In genomic region chr11:72719144-72719543, GRCh38 we compare ENCODE assay signal across 12 cellular contexts. TPM values are rescaled to one million over a fixed set of nuclear protein-coding genes. Genes with fewer than 3 reads are reported as not detected.
DNase-seq lines count a peak whose midpoint lies in the region; ATAC-seq and TF ChIP-seq lines count a peak whose summit lies in the region.
"Had no signal": no experiment of that assay in that cellular context is flagged by ENCODE, and none has a peak within 500 bp of the region (broad histone marks: within the 10 kb centered on the region; RNA-seq: fewer than 3 reads in every experiment).

No MANE protein-coding gene starts in this region.

- H3K36me3 ChIP-seq in mucosa of rectum (ENCODE audit: control insufficient read depth in 2 of 2, insufficient read depth in 2 of 2, low read length in 2 of 2), result peaks cover 6 to 25% of the 10 kb centered on the region in 2 donors
- H3K36me3 ChIP-seq: SJSA1 had no signal

- no peak for TF ChIP-seq CTCF in coronary artery (IDR thresholded peaks at IDR 0.05)

- H3K4me1 ChIP-seq in mucosa of rectum (ENCODE audit: control insufficient read depth in 2 of 2, insufficient read depth in 2 of 2, low read length in 2 of 2), result peaks cover 28 to 33% of the 10 kb centered on the region in 2 donors

- H3K27ac ChIP-seq in coronary artery (peak overlapping the region in 1 of 2 donors; percentile 83), mucosa of rectum (ENCODE audit: low read depth in 2 of 2, low read length in 2 of 2) (peak overlapping the region in 1 of 2 donors; percentile 12)
- H3K27ac ChIP-seq: SJSA1 had no signal

- H3K9ac ChIP-seq in mucosa of rectum (ENCODE audit: low read depth in 1 of 2, low read length in 2 of 2), result no peak overlapping the region

- H3K9me3 ChIP-seq in mucosa of rectum (ENCODE audit: control insufficient read depth in 2 of 2, low read length in 2 of 2), result no peaks in the 10 kb centered on the region
- H3K9me3 ChIP-seq: SJSA1 had no signal

- H3K27me3 ChIP-seq in mucosa of rectum (ENCODE audit: control insufficient read depth in 2 of 2, insufficient read depth in 2 of 2, low read length in 2 of 2), result no peaks in the 10 kb centered on the region
- H3K27me3 ChIP-seq: SJSA1 had no signal

- DNase-seq in CD1c-positive myeloid dendritic cell (ENCODE audit: extremely low spot score), result peak; percentile 41
- DNase-seq in M059J (ENCODE audit: low read depth), result peak; percentile 66
- no peak for DNase-seq in coronary artery (ENCODE audit: low spot score)
- no peak for DNase-seq in activated CD4-positive, alpha-beta T cell treated with anti-CD3 and anti-CD28 coated beads for 4 hours
- DNase-seq in stimulated activated CD4-positive, alpha-beta T cell treated with anti-CD3 and anti-CD28 coated beads, Interleukin-1b, Interleukin-23, amount 100 ng/mL, for 48 hours, result no peak
- DNase-seq: activated effector memory CD4-positive, alpha-beta T cell treated with anti-CD3 and anti-CD28 coated beads, Interleukin-2, amount 50 U/mL, for 16 hours; hippocampal formation; NCI-H1092 treated with DMSO at 0.1 percent for 48 hours had no signal

- H3K4me3 ChIP-seq in coronary artery (peak overlapping the region; percentile 82), mucosa of rectum (ENCODE audit: low read length in 2 of 2) (peak overlapping the region; percentile 0 to 97)
- H3K4me3 ChIP-seq: SJSA1 had no signal

- ATAC-seq in HG02852 (IDR thresholded peaks at IDR 0.05; ENCODE audit: unreplicated experiment) (no peak), HG03520 (IDR thresholded peaks at IDR 0.05; ENCODE audit: unreplicated experiment) (no peak)

RNA-seq across cellular contexts. Expression of gene ARAP1, which starts 33.1 kb away (rescaled TPM):
- total RNA-seq in M059J (2014; rRNA removed; shearing (Covaris generic)), result 17.7 and 44.7 TPM in 2 replicates

RNA-seq across cellular contexts. Expression of gene PDE2A, which starts 44.9 kb away (rescaled TPM):
- 1.2 and 4.6 TPM in 2 replicates for total RNA-seq in M059J (2014; rRNA removed; shearing (Covaris generic))
- total RNA-seq: SJSA1 had no signal

Comparison
In these comparisons a context has a peak if more than half of its experiments do, and no peak if none do; other contexts are left out.
1. DNase-seq: peak in CD1c-positive myeloid dendritic cell (single experiment) and M059J (single experiment); none in coronary artery (single experiment), activated CD4-positive, alpha-beta T cell treated with anti-CD3 and anti-CD28 coated beads for 4 hours (0 of 2) and stimulated activated CD4-positive, alpha-beta T cell treated with anti-CD3 and anti-CD28 coated beads, Interleukin-1b, Interleukin-23, amount 100 ng/mL, for 48 hours (single experiment).